Comparison of ENCODE assay signal across 20 cellular contexts in genomic region chr1:69523032-69523431, GRCh38. TPM values are rescaled to one million over a fixed set of nuclear protein-coding genes. Genes with fewer than 3 reads are reported as not detected.
DNase-seq lines count a peak whose midpoint lies in the region; ATAC-seq and TF ChIP-seq lines count a peak whose summit lies in the region.
"Had no signal": no experiment of that assay in that cellular context is flagged by ENCODE, and none has a peak within 500 bp of the region (broad histone marks: within the 10 kb centered on the region; RNA-seq: fewer than 3 reads in every experiment).

No MANE protein-coding gene starts in this region.

- no peak overlapping the region for H3K27ac Mint-ChIP-seq in HFFc6
- H3K27ac Mint-ChIP-seq: activated naive CD8-positive, alpha-beta T cell treated with anti-CD3 and anti-CD28 coated beads, Interleukin-2, amount 10 ng/mL, durations not matched to agents 7 days and 5 days; immature natural killer cell had no signal

- TF ChIP-seq CTCF in AG04450 (IDR thresholded peaks at IDR 0.05; ENCODE audit: low read depth, low read length), result no peak
- no peak for TF ChIP-seq CTCF in HFFc6 (IDR thresholded peaks at IDR 0.05)
- TF ChIP-seq CTCF in astrocyte of the cerebellum (IDR thresholded peaks at IDR 0.05; ENCODE audit: low read depth, low read length, missing control alignments), result no peak
- no peak for TF ChIP-seq CTCF in uterus (IDR thresholded peaks at IDR 0.05)

- peaks cover 26% of the 10 kb centered on the region for H3K9me3 Mint-ChIP-seq in HFFc6
- H3K9me3 Mint-ChIP-seq: activated naive CD8-positive, alpha-beta T cell treated with anti-CD3 and anti-CD28 coated beads, Interleukin-2, amount 10 ng/mL, durations not matched to agents 7 days and 5 days had no signal

- no peaks in the 10 kb centered on the region for H3K4me1 ChIP-seq in uterus
- H3K4me1 ChIP-seq: gastroesophageal sphincter, spleen had no signal

- CTCF ChIA-PET in AG04450 (lab: Charles Lee), result no interaction called here

- H3K27ac ChIP-seq in AG04450 (ENCODE audit: low read depth, low read length) (no peak overlapping the region), uterus (no peak overlapping the region)
- H3K27ac ChIP-seq: gastroesophageal sphincter, spleen had no signal

- H3K4me1 Mint-ChIP-seq in HFFc6 (ENCODE audit: low read depth), result no peaks in the 10 kb centered on the region
- H3K4me1 Mint-ChIP-seq: activated naive CD8-positive, alpha-beta T cell treated with anti-CD3 and anti-CD28 coated beads, Interleukin-2, amount 10 ng/mL, durations not matched to agents 7 days and 5 days; immature natural killer cell had no signal

- H3K9me3 ChIP-seq in AG04450 (ENCODE audit: control insufficient read depth, insufficient read depth, low read length) (no peaks in the 10 kb centered on the region), uterus (no peaks in the 10 kb centered on the region)
- H3K9me3 ChIP-seq: gastroesophageal sphincter, spleen had no signal

- no peaks in the 10 kb centered on the region for H3K36me3 ChIP-seq in uterus
- H3K36me3 ChIP-seq: gastroesophageal sphincter, spleen had no signal

- H3K27me3 ChIP-seq in AG04450 (ENCODE audit: control insufficient read depth, insufficient read depth, low read length), result no peaks in the 10 kb centered on the region
- no peaks in the 10 kb centered on the region for H3K27me3 ChIP-seq in uterus
- H3K27me3 ChIP-seq: gastroesophageal sphincter, spleen had no signal

- intact Hi-C loops in uterus (cut with DNase I; ENCODE audit: low total_unique reads), result no loop called here

- no peak for TF ChIP-seq POLR2A in uterus (IDR thresholded peaks at IDR 0.05)

- H3K4me3 ChIP-seq in AG04450 (ENCODE audit: low read depth, low read length), result no peak overlapping the region
- no peak overlapping the region for H3K4me3 ChIP-seq in astrocyte of the cerebellum (ENCODE audit: low read depth, low read length)
- H3K4me3 ChIP-seq in uterus, result no peak overlapping the region
- H3K4me3 ChIP-seq: gastroesophageal sphincter, spleen had no signal

- POLR2A ChIA-PET in AG04450 (lab: Yijun Ruan, JAX), result no interaction called here

- no peak for ATAC-seq in GM19395 (IDR thresholded peaks at IDR 0.05; ENCODE audit: unreplicated experiment)
- ATAC-seq: gastroesophageal sphincter had no signal

- in situ Hi-C loops in astrocyte of the cerebellum (cut with HindIII; ENCODE audit: low sequenced_read_pairs), result no loop called here

- peak; percentile 84 for DNase-seq in AG04450 (ENCODE audit: low read depth, low spot score)
- peak; percentile 4 for DNase-seq in HFFc6
- peak; percentile 78 for DNase-seq in astrocyte of the cerebellum (ENCODE audit: low read depth)
- DNase-seq in glomerular visceral epithelial cell (ENCODE audit: extremely low spot score), result peak; percentile 85
- no peak for DNase-seq in NCI-H2171 (lab: John Stamatoyannopoulos, UW)
- DNase-seq in SKM-1 (lab: John Stamatoyannopoulos, UW; ENCODE audit: unreplicated experiment), result no peak
- no peak for DNase-seq in uterus
- DNase-seq: activated CD4-positive, alpha-beta T cell treated with anti-CD3 and anti-CD28 coated beads for 1 hour; activated naive CD8-positive, alpha-beta T cell treated with anti-CD3 and anti-CD28 coated beads, Interleukin-2, amount 10 ng/mL, durations not matched to agents 7 days and 5 days; dermis blood vessel endothelial cell; DMS 273 treated with DMSO at 0.1 percent for 48 hours; immature natural killer cell; midbrain; NCI-H1092; NCI-H446; spleen had no signal

- H3K4me3 Mint-ChIP-seq in HFFc6, result no peak overlapping the region
- H3K4me3 Mint-ChIP-seq: activated naive CD8-positive, alpha-beta T cell treated with anti-CD3 and anti-CD28 coated beads, Interleukin-2, amount 10 ng/mL, durations not matched to agents 7 days and 5 days; immature natural killer cell had no signal

- no peaks in the 10 kb centered on the region for H3K36me3 Mint-ChIP-seq in HFFc6 (ENCODE audit: low read depth)
- H3K36me3 Mint-ChIP-seq: activated naive CD8-positive, alpha-beta T cell treated with anti-CD3 and anti-CD28 coated beads, Interleukin-2, amount 10 ng/mL, durations not matched to agents 7 days and 5 days had no signal

- no peaks in the 10 kb centered on the region; the same call in none of the 2 replicates for H3K27me3 Mint-ChIP-seq in HFFc6 (ENCODE audit: insufficient read depth)
- H3K27me3 Mint-ChIP-seq: activated naive CD8-positive, alpha-beta T cell treated with anti-CD3 and anti-CD28 coated beads, Interleukin-2, amount 10 ng/mL, durations not matched to agents 7 days and 5 days had no signal

RNA-seq across cellular contexts. Expression of gene LRRC7, which starts 44.7 kb away (rescaled TPM):
- not detected in 2 replicates for polyA plus RNA-seq in AG04450 (2011; rRNA removed)
- polyA minus RNA-seq in AG04450 (2011; rRNA and poly(A)+ RNA removed), result not detected in 2 replicates
- under 1 TPM; 0.09 to 0.33 (median 0.23) TPM for total RNA-seq in HFFc6 (2021; fragmentation: NEBNext Ultra II Directional; extraction: Animal tissue kit (Norgen Biotek cat#: 25700))
- total RNA-seq in uterus, result 10 to 100 TPM in 1 of 4 donors, 1 to 10 TPM in 1, not detected in 2; 1.5 to 12.0 TPM
- total RNA-seq: A673; activated naive CD8-positive, alpha-beta T cell treated with anti-CD3 and anti-CD28 coated beads, Interleukin-2, amount 10 ng/mL, durations not matched to agents 7 days and 5 days; dermis blood vessel endothelial cell; OCI-LY7 had no signal

Comparison
In these comparisons a context has a peak if more than half of its experiments do, and no peak if none do; other contexts are left out.
1. DNase-seq: peak in AG04450 (single experiment), HFFc6 (single experiment), astrocyte of the cerebellum (single experiment) and glomerular visceral epithelial cell (single experiment); none in NCI-H2171 (single experiment), SKM-1 (single experiment) and uterus (0 of 2).